In genomic region chr19:38929929-38930775, GRCh38 we compare ENCODE assay signal across 8 cellular contexts. TPM values are rescaled to one million over a fixed set of nuclear protein-coding genes. Genes with fewer than 3 reads are reported as not detected.
DNase-seq lines count a peak whose midpoint lies in the region; ATAC-seq and TF ChIP-seq lines count a peak whose summit lies in the region.

A gene with protein sequence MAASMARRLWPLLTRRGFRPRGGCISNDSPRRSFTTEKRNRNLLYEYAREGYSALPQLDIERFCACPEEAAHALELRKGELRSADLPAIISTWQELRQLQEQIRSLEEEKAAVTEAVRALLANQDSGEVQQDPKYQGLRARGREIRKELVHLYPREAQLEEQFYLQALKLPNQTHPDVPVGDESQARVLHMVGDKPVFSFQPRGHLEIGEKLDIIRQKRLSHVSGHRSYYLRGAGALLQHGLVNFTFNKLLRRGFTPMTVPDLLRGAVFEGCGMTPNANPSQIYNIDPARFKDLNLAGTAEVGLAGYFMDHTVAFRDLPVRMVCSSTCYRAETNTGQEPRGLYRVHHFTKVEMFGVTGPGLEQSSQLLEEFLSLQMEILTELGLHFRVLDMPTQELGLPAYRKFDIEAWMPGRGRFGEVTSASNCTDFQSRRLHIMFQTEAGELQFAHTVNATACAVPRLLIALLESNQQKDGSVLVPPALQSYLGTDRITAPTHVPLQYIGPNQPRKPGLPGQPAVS (minus strand): TSS chr19:38930763. CDS start chr19:38930736, 27 bp downstream.

- H3K4me3 ChIP-seq in Panc1 (ENCODE audit: low read depth in 2 of 2, low read length in 2 of 2) (peak within 1 kb of the TSS; percentile 54 to 87), esophagus muscularis mucosa (peak within 1 kb of the TSS; percentile 65 to 75 (median 68)), muscle layer of duodenum (ENCODE audit: low read depth in 1 of 2, low read length in 2 of 2) (peak within 1 kb of the TSS; percentile 94 to 97)

- in situ Hi-C loops in Panc1 (cut with HindIII; ENCODE audit: low pct_unique_long_range_greater_than_20kb, low sequenced_read_pairs): loop anchor here (10.0 kb wide), 3 partner anchors 85 to 405 kb away; partner anchors contain the start of genes HNRNPL and LGALS7

- DNase-seq in DMS79 treated with DMSO at 0.1 percent for 48 hours (lab: John Stamatoyannopoulos, UW) (peak; percentile 93), Panc1 (ENCODE audit: low read depth, low spot score) (peak; percentile 100), esophagus muscularis mucosa (ENCODE audit: extremely low spot score) (peak; percentile 99)
- peak; percentile 95 to 97 for DNase-seq in activated T-cell treated with anti-CD3 and anti-CD28 coated beads, Interleukin-2, amount 50 U/mL, for 48 hours
- DNase-seq in stimulated activated CD8-positive, alpha-beta memory T cell treated with anti-CD3 and anti-CD28 coated beads, Interleukin-7, amount 100 ng/mL, for 48 hours (ENCODE audit: extremely low read depth in 1 of 2, low read depth in 1 of 2): peak; percentile 77 to 84

- POLR2A ChIA-PET in Panc1 (lab: Charles Lee): interaction anchor here (0.5 to 1.5 kb wide), 9 partner anchors 11 to 511 kb away, joined by 3 to 10 read pairs (median 5); partner anchors contain the start of genes HNRNPL, NFKBIB and SIRT2

- H3K36me3 ChIP-seq in KOPT-K1 (ENCODE audit: insufficient read depth, low read length) (peaks cover 42% of the 10 kb centered on the region), Panc1 (ENCODE audit: control insufficient read depth, insufficient read depth, low read length) (peaks cover 6% of the 10 kb centered on the region), esophagus muscularis mucosa (peaks cover 12 to 47% (median 23%) of the 10 kb centered on the region in 4 donors), muscle layer of duodenum (ENCODE audit: control insufficient read depth in 1 of 2, insufficient read depth in 2 of 2, low read length in 2 of 2) (peaks cover 3 to 27% of the 10 kb centered on the region in 2 donors)

- H3K27me3 ChIP-seq in Panc1 (ENCODE audit: control insufficient read depth, insufficient read depth, low read length) (no peaks in the 10 kb centered on the region), esophagus muscularis mucosa (no peaks in the 10 kb centered on the region), muscle layer of duodenum (ENCODE audit: low read depth, low read length) (no peaks in the 10 kb centered on the region)

- peak within 1 kb of the TSS; percentile 76 for H3K27ac ChIP-seq in KOPT-K1 (ENCODE audit: low read depth, low read length, poor library complexity, severe bottlenecking)
- H3K27ac ChIP-seq in Panc1 (ENCODE audit: low read length): peak within 1 kb of the TSS; percentile 97
- H3K27ac ChIP-seq in esophagus muscularis mucosa (replicated peaks in 1 of 4): peak within 1 kb of the TSS; percentile 85 to 90 (median 88)
- peak within 1 kb of the TSS; percentile 95 for H3K27ac ChIP-seq in muscle layer of duodenum (ENCODE audit: low read length)

- TF ChIP-seq POLR2A in esophagus muscularis mucosa (IDR thresholded peaks at IDR 0.05; ENCODE audit: low read depth): no peak

- no peak for TF ChIP-seq CTCF in Panc1 (IDR thresholded peaks at IDR 0.05)
- TF ChIP-seq CTCF in esophagus muscularis mucosa (IDR thresholded peaks at IDR 0.05): peak in 2 of 3 experiments; percentile 100

- TF ChIP-seq EP300 in esophagus muscularis mucosa (IDR thresholded peaks at IDR 0.05): no peak

- H3K4me1 ChIP-seq in Panc1 (ENCODE audit: control insufficient read depth, insufficient read depth, low read length) (peaks cover 11% of the 10 kb centered on the region), esophagus muscularis mucosa (peaks cover 29 to 33% (median 31%) of the 10 kb centered on the region in 4 donors), muscle layer of duodenum (ENCODE audit: control insufficient read depth in 1 of 2, insufficient read depth in 2 of 2, low read length in 2 of 2) (peaks cover 0 to 23% of the 10 kb centered on the region in 2 donors)

- intact Hi-C loops in Panc1 (cut with micrococcal nuclease; ENCODE audit: unreplicated experiment): loop anchor here (1.0 to 10.0 kb wide), 5 partner anchors 81 to 415 kb away; partner anchors contain the start of gene HNRNPL
- intact Hi-C loops in esophagus muscularis mucosa (cut with DNase I): loop anchor here (5.0 to 10.0 kb wide), 3 partner anchors 305 to 528 kb away; partner anchors contain the start of gene FAM98C

- ATAC-seq in GM21825 (IDR thresholded peaks at IDR 0.05; ENCODE audit: unreplicated experiment) (peak; percentile 69), Panc1 (peak; percentile 76)

- H3K9me3 ChIP-seq in KOPT-K1 (ENCODE audit: insufficient read depth, low read length, poor library complexity, severe bottlenecking) (peaks cover 12% of the 10 kb centered on the region), Panc1 (ENCODE audit: control insufficient read depth, insufficient read depth, low read depth, low read length) (peaks cover 7% of the 10 kb centered on the region; the same call in 1 of the 2 replicates), esophagus muscularis mucosa (no peaks in the 10 kb centered on the region), muscle layer of duodenum (ENCODE audit: control insufficient read depth in 1 of 2, low read length in 2 of 2) (no peaks in the 10 kb centered on the region)

- BruUV-seq in Panc1 (replicated peaks; lab: Mats Ljungman, UMichigan): no TSS peak

- 5% methylated on average over 30 of the region's 49 CpGs for WGBS in esophagus muscularis mucosa

- CTCF ChIA-PET in Panc1 (lab: Charles Lee): interaction anchor here (0.5 to 2.5 kb wide), 34 partner anchors 9 to 1226 kb away, joined by 3 to 19 read pairs (median 4); partner anchors contain the start of genes ECH1, FBXO17 and NFKBIB

RNA-seq across cellular contexts. Expression of the gene that starts here (rescaled TPM):
- total RNA-seq in Panc1 (2021; ENCODE audit: unreplicated experiment) (186 TPM), esophagus muscularis mucosa (10 to 100 TPM in 2 of 4 donors, 1 to 10 TPM in 2; 6.8 to 14.6 (median 9.1) TPM)
- 160 TPM for polyA plus RNA-seq in Panc1 (2012; ENCODE audit: insufficient read length)

Comparison
In these comparisons a context has a peak if more than half of its experiments do, and no peak if none do; other contexts are left out.
1. Peak in every context shown above with its lines: DNase-seq, ATAC-seq, H3K4me3 ChIP-seq and H3K27ac ChIP-seq.
2. RNA of the gene that starts here (total RNA-seq): 186 TPM in Panc1 (single experiment); 6.8 to 14.6 TPM in esophagus muscularis mucosa; every median in the first group is over 10 times any median in the second.